Comparison of ENCODE assay signal across 8 cellular contexts in the genomic region with DNA sequence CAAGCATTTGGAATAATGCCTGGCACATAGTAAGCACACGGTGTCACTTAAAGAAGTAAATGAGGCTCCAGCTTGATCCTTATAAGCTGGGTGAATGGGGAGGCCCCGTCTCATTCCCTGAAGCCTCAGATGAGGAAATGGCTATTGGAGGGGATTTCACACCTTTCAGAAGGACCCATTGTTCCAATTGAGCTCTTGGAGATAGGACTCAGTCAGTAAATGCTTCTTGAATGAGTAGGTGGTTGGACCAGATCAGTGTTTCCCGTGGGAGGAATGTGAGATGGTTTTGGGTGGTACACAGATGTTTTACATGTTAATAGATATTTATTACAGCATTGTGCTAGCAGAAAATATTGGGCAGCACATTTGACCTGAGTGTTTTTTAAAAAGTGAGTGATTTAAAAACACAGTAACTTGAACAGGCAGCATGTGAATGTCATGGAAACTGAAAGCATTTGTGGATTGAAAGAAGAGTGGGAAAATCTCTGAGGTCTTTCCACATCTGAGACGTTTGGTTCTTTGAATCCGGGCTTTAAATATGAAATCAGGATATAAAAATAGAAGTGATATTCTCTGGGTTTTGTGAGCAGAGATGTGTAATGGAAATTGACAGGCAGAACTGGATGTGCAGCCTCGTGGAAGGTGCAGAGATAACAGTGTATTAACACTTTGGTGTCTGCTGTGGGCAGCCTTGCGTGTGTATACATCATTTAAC. TPM values are rescaled to one million over a fixed set of nuclear protein-coding genes. Genes with fewer than 3 reads are reported as not detected.
DNase-seq lines count a peak whose midpoint lies in the region; ATAC-seq, FAIRE-seq and TF ChIP-seq lines count a peak whose summit lies in the region.

No MANE protein-coding gene starts in this region.

- no peaks in the 10 kb centered on the region for H4K20me1 ChIP-seq in astrocyte (ENCODE audit: insufficient read depth, low read length)

- H3K4me1 Mint-ChIP-seq in activated CD8-positive, alpha-beta memory T cell treated with anti-CD3 and anti-CD28 coated beads, Interleukin-2, amount 10 ng/mL, durations not matched to agents 7 days and 5 days, result peaks cover 53% of the 10 kb centered on the region
- H3K4me1 Mint-ChIP-seq in astrocyte (ENCODE audit: low read depth, unreplicated experiment), result peaks cover 12% of the 10 kb centered on the region

- no peak overlapping the region for H3K4me3 ChIP-seq in astrocyte (ENCODE audit: insufficient read depth, low read depth, low read length)
- peak overlapping the region in 1 of 4 donors; percentile 13 for H3K4me3 ChIP-seq in tibial nerve

- 21 to 24% methylated on average over 7 of the region's 7 CpGs for WGBS in tibial nerve, 2 donors

- peak overlapping the region; percentile 66 for H3K4me3 Mint-ChIP-seq in activated CD8-positive, alpha-beta memory T cell treated with anti-CD3 and anti-CD28 coated beads, Interleukin-2, amount 10 ng/mL, durations not matched to agents 7 days and 5 days
- H3K4me3 Mint-ChIP-seq in astrocyte (ENCODE audit: unreplicated experiment), result no peak overlapping the region

- peak; percentile 13 for ATAC-seq in activated CD8-positive, alpha-beta memory T cell treated with anti-CD3 and anti-CD28 coated beads, Interleukin-2, amount 10 ng/mL, durations not matched to agents 7 days and 5 days
- ATAC-seq in HG03139 (IDR thresholded peaks at IDR 0.05; ENCODE audit: unreplicated experiment) (no peak), GM19035 (IDR thresholded peaks at IDR 0.05; ENCODE audit: unreplicated experiment) (no peak)

- H3K9me3 ChIP-seq in astrocyte (ENCODE audit: insufficient read depth, low read depth, low read length), result no peaks in the 10 kb centered on the region
- no peaks in the 10 kb centered on the region for H3K9me3 ChIP-seq in tibial nerve

- no peak for TF ChIP-seq EP300 in tibial nerve (IDR thresholded peaks at IDR 0.05)

- H3K36me3 Mint-ChIP-seq in activated CD8-positive, alpha-beta memory T cell treated with anti-CD3 and anti-CD28 coated beads, Interleukin-2, amount 10 ng/mL, durations not matched to agents 7 days and 5 days, result no peaks in the 10 kb centered on the region
- no peaks in the 10 kb centered on the region for H3K36me3 Mint-ChIP-seq in astrocyte (ENCODE audit: low read depth, unreplicated experiment)

- no peaks in the 10 kb centered on the region for H3K9me3 Mint-ChIP-seq in activated CD8-positive, alpha-beta memory T cell treated with anti-CD3 and anti-CD28 coated beads, Interleukin-2, amount 10 ng/mL, durations not matched to agents 7 days and 5 days (ENCODE audit: low read depth)
- no peaks in the 10 kb centered on the region for H3K9me3 Mint-ChIP-seq in astrocyte (ENCODE audit: unreplicated experiment)

- H3K4me2 ChIP-seq in astrocyte (ENCODE audit: low read length), result peak overlapping the region; percentile 40

- peak overlapping the region; percentile 0 for H2AFZ ChIP-seq in astrocyte (ENCODE audit: low read depth, low read length)

- peak overlapping the region; percentile 88 for H3K27ac Mint-ChIP-seq in activated CD8-positive, alpha-beta memory T cell treated with anti-CD3 and anti-CD28 coated beads, Interleukin-2, amount 10 ng/mL, durations not matched to agents 7 days and 5 days
- no peak overlapping the region for H3K27ac Mint-ChIP-seq in astrocyte (ENCODE audit: unreplicated experiment)

- no peaks in the 10 kb centered on the region for H3K79me2 ChIP-seq in astrocyte (ENCODE audit: insufficient read depth, low read length)

- H3K4me1 ChIP-seq in astrocyte (ENCODE audit: insufficient read depth, low read length) (peaks cover 19% of the 10 kb centered on the region), tibial nerve (peaks cover 0 to 46% (median 23%) of the 10 kb centered on the region in 4 donors)

- H3K27me3 ChIP-seq in astrocyte (ENCODE audit: insufficient read depth, low read length), result no peaks in the 10 kb centered on the region
- H3K27me3 ChIP-seq in tibial nerve, result no peaks in the 10 kb centered on the region

- H3K27ac ChIP-seq in astrocyte (ENCODE audit: low read depth, low read length) (no peak overlapping the region), tibial nerve (peak overlapping the region in 3 of 4 donors; percentile 45 to 60 (median 57))

- no peak for TF ChIP-seq POLR2A in tibial nerve (IDR thresholded peaks at IDR 0.05)

- CTCF ChIA-PET in activated CD8-positive, alpha-beta memory T cell treated with anti-CD3 and anti-CD28 coated beads, Interleukin-2, amount 10 ng/mL, durations not matched to agents 7 days and 5 days (lab: Charles Lee), result interaction anchor here (0.6 to 5.3 kb wide), 9 partner anchors 8 to 174 kb away, joined by 3 to 40 read pairs (median 4); a partner anchor contains a TSS

- DNase-seq in activated CD8-positive, alpha-beta memory T cell treated with anti-CD3 and anti-CD28 coated beads, Interleukin-2, amount 10 ng/mL, durations not matched to agents 7 days and 5 days, result no peak
- no peak for DNase-seq in activated CD8-positive, alpha-beta memory T cell treated with anti-CD3 and anti-CD28 coated beads, Interleukin-2, amount 50 U/mL, for 4 hours
- DNase-seq in astrocyte (ENCODE audit: low read depth) (peak; percentile 78), kidney tubule cell (ENCODE audit: low spot score) (peak; percentile 78), tibial nerve (ENCODE audit: low spot score in 2 of 2) (no peak), SKM-1 (lab: John Stamatoyannopoulos, UW; ENCODE audit: unreplicated experiment) (no peak)

- H3K27me3 Mint-ChIP-seq in activated CD8-positive, alpha-beta memory T cell treated with anti-CD3 and anti-CD28 coated beads, Interleukin-2, amount 10 ng/mL, durations not matched to agents 7 days and 5 days, result no peaks in the 10 kb centered on the region
- no peaks in the 10 kb centered on the region for H3K27me3 Mint-ChIP-seq in astrocyte (ENCODE audit: low read depth, unreplicated experiment)

- TF ChIP-seq CTCF in astrocyte (IDR thresholded peaks at IDR 0.05; ENCODE audit: insufficient read depth, low read depth, low read length) (no peak), tibial nerve (IDR thresholded peaks at IDR 0.05) (no peak)

- no peak for FAIRE-seq in astrocyte (lab: Jason Lieb, UNC)

- no peak overlapping the region for H3K9ac ChIP-seq in astrocyte (ENCODE audit: low read length)

- no peaks in the 10 kb centered on the region for H3K36me3 ChIP-seq in astrocyte (ENCODE audit: insufficient read depth, low read length)
- H3K36me3 ChIP-seq in tibial nerve, result no peaks in the 10 kb centered on the region

RNA-seq across cellular contexts. Expression of a gene that starts 36.4 kb away (rescaled TPM):
- total RNA-seq in activated CD8-positive, alpha-beta memory T cell treated with anti-CD3 and anti-CD28 coated beads, Interleukin-2, amount 10 ng/mL, durations not matched to agents 7 days and 5 days, result 10 to 100 TPM; 69.4 to 80.8 TPM
- 71.2 and 75.2 TPM in 2 replicates for total RNA-seq in astrocyte
- total RNA-seq in tibial nerve, result 10 to 100 TPM; 43.3 to 72.6 (median 56.2) TPM

RNA-seq across cellular contexts. Expression of a gene that starts 59.9 kb away (rescaled TPM):
- 10 to 100 TPM; 38.9 to 44.6 TPM for total RNA-seq in activated CD8-positive, alpha-beta memory T cell treated with anti-CD3 and anti-CD28 coated beads, Interleukin-2, amount 10 ng/mL, durations not matched to agents 7 days and 5 days
- 46.9 and 52.1 TPM in 2 replicates for total RNA-seq in astrocyte
- total RNA-seq in tibial nerve, result 10 to 100 TPM; 21.6 to 56.4 (median 33.8) TPM

Comparison
In these comparisons a context has a peak if more than half of its experiments do, and no peak if none do; other contexts are left out.
1. DNase-seq: peak in astrocyte (single experiment) and kidney tubule cell (single experiment); none in activated CD8-positive, alpha-beta memory T cell treated with anti-CD3 and anti-CD28 coated beads, Interleukin-2, amount 10 ng/mL, durations not matched to agents 7 days and 5 days (single experiment), activated CD8-positive, alpha-beta memory T cell treated with anti-CD3 and anti-CD28 coated beads, Interleukin-2, amount 50 U/mL, for 4 hours (single experiment), tibial nerve (0 of 2) and SKM-1 (single experiment).